1 cellular context compared by ENCODE assay signal in the genomic region with DNA sequence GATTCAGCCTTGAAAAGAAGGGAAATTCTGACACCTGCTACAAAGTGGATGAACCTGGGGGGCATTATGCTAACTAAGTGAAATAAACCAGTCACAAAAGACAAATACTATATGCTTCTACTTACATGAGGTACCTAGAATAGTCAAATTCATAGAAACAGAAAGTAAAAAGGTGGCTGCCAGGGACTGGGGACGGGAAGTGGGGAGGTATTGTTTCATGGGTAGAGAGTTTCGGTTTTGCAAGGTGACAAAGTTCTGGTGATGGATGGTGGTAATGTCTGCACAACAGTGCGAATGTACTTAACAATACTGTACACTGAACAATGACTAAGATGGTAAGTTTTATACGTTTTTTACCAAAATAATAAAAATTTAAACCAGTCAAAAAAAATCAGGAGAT.
TF ChIP-seq lines count a peak whose summit lies in the region.

No MANE protein-coding gene starts in this region.

TF ChIP-seq in GM23338, 12 proteins besides CTCF, POLR2A, EP300 and RAD21 (continued from another document):
- TF ChIP-seq, protein P1, sequence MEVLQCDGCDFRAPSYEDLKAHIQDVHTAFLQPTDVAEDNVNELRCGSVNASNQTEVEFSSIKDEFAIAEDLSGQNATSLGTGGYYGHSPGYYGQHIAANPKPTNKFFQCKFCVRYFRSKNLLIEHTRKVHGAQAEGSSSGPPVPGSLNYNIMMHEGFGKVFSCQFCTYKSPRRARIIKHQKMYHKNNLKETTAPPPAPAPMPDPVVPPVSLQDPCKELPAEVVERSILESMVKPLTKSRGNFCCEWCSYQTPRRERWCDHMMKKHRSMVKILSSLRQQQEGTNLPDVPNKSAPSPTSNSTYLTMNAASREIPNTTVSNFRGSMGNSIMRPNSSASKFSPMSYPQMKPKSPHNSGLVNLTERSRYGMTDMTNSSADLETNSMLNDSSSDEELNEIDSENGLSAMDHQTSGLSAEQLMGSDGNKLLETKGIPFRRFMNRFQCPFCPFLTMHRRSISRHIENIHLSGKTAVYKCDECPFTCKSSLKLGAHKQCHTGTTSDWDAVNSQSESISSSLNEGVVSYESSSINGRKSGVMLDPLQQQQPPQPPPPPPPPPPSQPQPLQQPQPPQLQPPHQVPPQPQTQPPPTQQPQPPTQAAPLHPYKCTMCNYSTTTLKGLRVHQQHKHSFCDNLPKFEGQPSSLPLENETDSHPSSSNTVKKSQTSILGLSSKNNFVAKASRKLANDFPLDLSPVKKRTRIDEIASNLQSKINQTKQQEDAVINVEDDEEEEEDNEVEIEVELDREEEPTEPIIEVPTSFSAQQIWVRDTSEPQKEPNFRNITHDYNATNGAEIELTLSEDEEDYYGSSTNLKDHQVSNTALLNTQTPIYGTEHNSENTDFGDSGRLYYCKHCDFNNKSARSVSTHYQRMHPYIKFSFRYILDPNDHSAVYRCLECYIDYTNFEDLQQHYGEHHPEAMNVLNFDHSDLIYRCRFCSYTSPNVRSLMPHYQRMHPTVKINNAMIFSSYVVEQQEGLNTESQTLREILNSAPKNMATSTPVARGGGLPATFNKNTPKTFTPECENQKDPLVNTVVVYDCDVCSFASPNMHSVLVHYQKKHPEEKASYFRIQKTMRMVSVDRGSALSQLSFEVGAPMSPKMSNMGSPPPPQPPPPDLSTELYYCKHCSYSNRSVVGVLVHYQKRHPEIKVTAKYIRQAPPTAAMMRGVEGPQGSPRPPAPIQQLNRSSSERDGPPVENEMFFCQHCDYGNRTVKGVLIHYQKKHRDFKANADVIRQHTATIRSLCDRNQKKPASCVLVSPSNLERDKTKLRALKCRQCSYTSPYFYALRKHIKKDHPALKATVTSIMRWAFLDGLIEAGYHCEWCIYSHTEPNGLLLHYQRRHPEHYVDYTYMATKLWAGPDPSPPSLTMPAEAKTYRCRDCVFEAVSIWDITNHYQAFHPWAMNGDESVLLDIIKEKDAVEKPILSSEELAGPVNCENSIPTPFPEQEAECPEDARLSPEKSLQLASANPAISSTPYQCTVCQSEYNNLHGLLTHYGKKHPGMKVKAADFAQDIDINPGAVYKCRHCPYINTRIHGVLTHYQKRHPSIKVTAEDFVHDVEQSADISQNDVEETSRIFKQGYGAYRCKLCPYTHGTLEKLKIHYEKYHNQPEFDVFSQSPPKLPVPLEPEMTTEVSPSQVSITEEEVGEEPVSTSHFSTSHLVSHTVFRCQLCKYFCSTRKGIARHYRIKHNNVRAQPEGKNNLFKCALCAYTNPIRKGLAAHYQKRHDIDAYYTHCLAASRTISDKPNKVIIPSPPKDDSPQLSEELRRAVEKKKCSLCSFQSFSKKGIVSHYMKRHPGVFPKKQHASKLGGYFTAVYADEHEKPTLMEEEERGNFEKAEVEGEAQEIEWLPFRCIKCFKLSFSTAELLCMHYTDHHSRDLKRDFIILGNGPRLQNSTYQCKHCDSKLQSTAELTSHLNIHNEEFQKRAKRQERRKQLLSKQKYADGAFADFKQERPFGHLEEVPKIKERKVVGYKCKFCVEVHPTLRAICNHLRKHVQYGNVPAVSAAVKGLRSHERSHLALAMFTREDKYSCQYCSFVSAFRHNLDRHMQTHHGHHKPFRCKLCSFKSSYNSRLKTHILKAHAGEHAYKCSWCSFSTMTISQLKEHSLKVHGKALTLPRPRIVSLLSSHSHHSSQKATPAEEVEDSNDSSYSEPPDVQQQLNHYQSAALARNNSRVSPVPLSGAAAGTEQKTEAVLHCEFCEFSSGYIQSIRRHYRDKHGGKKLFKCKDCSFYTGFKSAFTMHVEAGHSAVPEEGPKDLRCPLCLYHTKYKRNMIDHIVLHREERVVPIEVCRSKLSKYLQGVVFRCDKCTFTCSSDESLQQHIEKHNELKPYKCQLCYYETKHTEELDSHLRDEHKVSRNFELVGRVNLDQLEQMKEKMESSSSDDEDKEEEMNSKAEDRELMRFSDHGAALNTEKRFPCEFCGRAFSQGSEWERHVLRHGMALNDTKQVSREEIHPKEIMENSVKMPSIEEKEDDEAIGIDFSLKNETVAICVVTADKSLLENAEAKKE (CRISPR knock-in tag; IDR thresholded peaks at IDR 0.05): no peak
- no peak for TF ChIP-seq STAT1 (IDR thresholded peaks at IDR 0.05; ENCODE audit: unreplicated experiment)
- TF ChIP-seq EZH2 (IDR thresholded peaks at IDR 0.05; ENCODE audit: low read depth, unreplicated experiment): no peak
- no peak for TF ChIP-seq ZNF114 (CRISPR knock-in tag; IDR thresholded peaks at IDR 0.05)
- TF ChIP-seq JUNB (IDR thresholded peaks at IDR 0.05; ENCODE audit: unreplicated experiment): no peak
- no peak for TF ChIP-seq NANOG (IDR thresholded peaks at IDR 0.05; ENCODE audit: borderline replicate concordance)
- TF ChIP-seq, protein P2, sequence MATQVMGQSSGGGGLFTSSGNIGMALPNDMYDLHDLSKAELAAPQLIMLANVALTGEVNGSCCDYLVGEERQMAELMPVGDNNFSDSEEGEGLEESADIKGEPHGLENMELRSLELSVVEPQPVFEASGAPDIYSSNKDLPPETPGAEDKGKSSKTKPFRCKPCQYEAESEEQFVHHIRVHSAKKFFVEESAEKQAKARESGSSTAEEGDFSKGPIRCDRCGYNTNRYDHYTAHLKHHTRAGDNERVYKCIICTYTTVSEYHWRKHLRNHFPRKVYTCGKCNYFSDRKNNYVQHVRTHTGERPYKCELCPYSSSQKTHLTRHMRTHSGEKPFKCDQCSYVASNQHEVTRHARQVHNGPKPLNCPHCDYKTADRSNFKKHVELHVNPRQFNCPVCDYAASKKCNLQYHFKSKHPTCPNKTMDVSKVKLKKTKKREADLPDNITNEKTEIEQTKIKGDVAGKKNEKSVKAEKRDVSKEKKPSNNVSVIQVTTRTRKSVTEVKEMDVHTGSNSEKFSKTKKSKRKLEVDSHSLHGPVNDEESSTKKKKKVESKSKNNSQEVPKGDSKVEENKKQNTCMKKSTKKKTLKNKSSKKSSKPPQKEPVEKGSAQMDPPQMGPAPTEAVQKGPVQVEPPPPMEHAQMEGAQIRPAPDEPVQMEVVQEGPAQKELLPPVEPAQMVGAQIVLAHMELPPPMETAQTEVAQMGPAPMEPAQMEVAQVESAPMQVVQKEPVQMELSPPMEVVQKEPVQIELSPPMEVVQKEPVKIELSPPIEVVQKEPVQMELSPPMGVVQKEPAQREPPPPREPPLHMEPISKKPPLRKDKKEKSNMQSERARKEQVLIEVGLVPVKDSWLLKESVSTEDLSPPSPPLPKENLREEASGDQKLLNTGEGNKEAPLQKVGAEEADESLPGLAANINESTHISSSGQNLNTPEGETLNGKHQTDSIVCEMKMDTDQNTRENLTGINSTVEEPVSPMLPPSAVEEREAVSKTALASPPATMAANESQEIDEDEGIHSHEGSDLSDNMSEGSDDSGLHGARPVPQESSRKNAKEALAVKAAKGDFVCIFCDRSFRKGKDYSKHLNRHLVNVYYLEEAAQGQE (IDR thresholded peaks at IDR 0.05; ENCODE audit: unreplicated experiment): no peak
- TF ChIP-seq EZH2phosphoT487 (IDR thresholded peaks at IDR 0.05; ENCODE audit: unreplicated experiment): no peak
- no peak for TF ChIP-seq ZNF331 (CRISPR knock-in tag; IDR thresholded peaks at IDR 0.05; ENCODE audit: low read depth)
TF ChIP-seq in GM23338: peak in this region for 0.
